Comparison of ENCODE assay signal across 27 cellular contexts in the genomic region with DNA sequence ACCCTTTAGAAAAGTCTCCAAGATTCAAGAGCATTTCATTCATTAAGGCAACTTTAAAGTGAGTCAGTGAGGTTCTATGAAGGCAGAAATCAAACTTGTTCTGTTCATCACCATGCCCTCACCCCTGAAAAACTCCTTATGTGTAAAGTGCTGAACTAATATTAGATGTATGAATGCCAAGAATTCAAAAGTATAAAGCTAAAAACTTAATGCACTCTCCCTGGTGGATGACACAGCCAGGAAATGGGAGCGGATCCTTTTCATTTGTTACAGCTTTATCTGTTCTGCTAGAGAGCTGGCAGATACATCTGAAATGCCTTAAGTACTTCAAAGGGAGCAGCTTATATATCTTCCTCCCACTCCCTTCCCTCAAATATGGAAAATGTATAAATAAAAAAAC.
"Had no signal": no experiment of that assay in that cellular context is flagged by ENCODE, and none has a peak within 500 bp of the region (broad histone marks: within the 10 kb centered on the region; RNA-seq: fewer than 3 reads in every experiment).

No MANE protein-coding gene starts in this region.

- H3K4me3 Mint-ChIP-seq: activated B cell treated with CpG ODN at 0.5 μM for 24 hours; activated CD4-positive, alpha-beta T cell treated with anti-CD3 and anti-CD28 coated beads for 36 hours; activated naive CD8-positive, alpha-beta T cell; activated T-cell treated with anti-CD3 and anti-CD28 coated beads, Interleukin-2, amount 50 U/mL, for 4 hours; naive thymus-derived CD8-positive, alpha-beta T cell; neural progenitor cell; stimulated activated naive B cell treated with anti-CD40 and anti-IgM and Interleukin-4, amounts not matched to agents 10 μg/mL and 1 μg/mL and 100 μg/mL, for 72 hours had no signal

- H3K9ac ChIP-seq: neural progenitor cell had no signal

- ATAC-seq: activated CD4-positive, alpha-beta T cell treated with anti-CD3 and anti-CD28 coated beads for 36 hours; activated T-cell treated with anti-CD3 and anti-CD28 coated beads, Interleukin-2, amount 50 U/mL, for 4 hours; body of pancreas; heart right ventricle; left lobe of liver; naive thymus-derived CD8-positive, alpha-beta T cell; sciatic nerve; stimulated activated naive B cell treated with anti-CD40 and anti-IgM and Interleukin-4, amounts not matched to agents 10 μg/mL and 1 μg/mL and 100 μg/mL, for 72 hours had no signal

- DNase-seq: activated B cell treated with CpG ODN at 0.5 μM for 24 hours; activated CD4-positive, alpha-beta T cell treated with anti-CD3 and anti-CD28 coated beads for 36 hours; activated CD4-positive, alpha-beta T cell treated with anti-CD3 and anti-CD28 coated beads, Interleukin-2, amount 50 U/mL, for 4 hours; activated CD8-positive, alpha-beta memory T cell treated with anti-CD3 and anti-CD28 coated beads for 24 hours; activated CD8-positive, alpha-beta memory T cell treated with anti-CD3 and anti-CD28 coated beads, Interleukin-2, amount 50 U/mL, for 48 hours; activated naive CD4-positive, alpha-beta T cell; activated T-cell treated with anti-CD3 and anti-CD28 coated beads, Interleukin-2, amount 50 U/mL, for 4 hours; amniotic stem cell; body of pancreas; dermis blood vessel endothelial cell; effector CD8-positive, alpha-beta T cell; foreskin fibroblast; heart right ventricle; kidney; naive thymus-derived CD8-positive, alpha-beta T cell; stimulated activated CD4-positive, alpha-beta T cell treated with anti-CD3 and anti-CD28 coated beads, Interleukin-2, amount 100 ng/mL, for 48 hours; stimulated activated CD8-positive, alpha-beta memory T cell treated with anti-CD3 and anti-CD28 coated beads, Interleukin-4, amount 100 ng/mL, for 48 hours; stimulated activated naive B cell treated with anti-CD40 and anti-IgM and Interleukin-4, amounts not matched to agents 10 μg/mL and 1 μg/mL and 100 μg/mL, for 72 hours; T-helper 9 cell; transverse colon had no signal

- H3K36me3 ChIP-seq: neural progenitor cell had no signal

- H3K9me3 ChIP-seq: body of pancreas, esophagus muscularis mucosa, transverse colon, vagina had no signal

- H3K27ac Mint-ChIP-seq: activated B cell treated with CpG ODN at 0.5 μM for 24 hours; activated CD4-positive, alpha-beta T cell treated with anti-CD3 and anti-CD28 coated beads for 36 hours; activated naive CD8-positive, alpha-beta T cell; activated T-helper 2 cell treated with anti-CD3 and anti-CD28 coated beads, Interferon-gamma antibody, Interleukin-2, Interleukin-4, amounts not matched to agents 10 μg/mL and 5 μg/mL and 100 μg/mL, durations not matched to agents 14 hours and 24 hours and 36 hours; naive thymus-derived CD8-positive, alpha-beta T cell; neural progenitor cell; stimulated activated naive B cell treated with anti-CD40 and anti-IgM and Interleukin-4, amounts not matched to agents 10 μg/mL and 1 μg/mL and 100 μg/mL, for 72 hours had no signal

- H3K27me3 Mint-ChIP-seq: activated naive CD8-positive, alpha-beta T cell had no signal

- H3K4me1 ChIP-seq: esophagus muscularis mucosa, transverse colon, vagina had no signal

- H3K27ac ChIP-seq: body of pancreas, esophagus muscularis mucosa, heart right ventricle, neural progenitor cell, transverse colon, vagina had no signal

- FAIRE-seq: kidney had no signal

- H3K4me2 ChIP-seq: neural progenitor cell had no signal

- H3K9me3 Mint-ChIP-seq: activated B cell treated with CpG ODN at 0.5 μM for 24 hours; activated T-cell treated with anti-CD3 and anti-CD28 coated beads, Interleukin-2, amount 50 U/mL, for 4 hours; activated T-helper 2 cell treated with anti-CD3 and anti-CD28 coated beads, Interferon-gamma antibody, Interleukin-2, Interleukin-4, amounts not matched to agents 10 μg/mL and 5 μg/mL and 100 μg/mL, durations not matched to agents 14 hours and 24 hours and 36 hours; naive thymus-derived CD8-positive, alpha-beta T cell; neural progenitor cell; stimulated activated naive B cell treated with anti-CD40 and anti-IgM and Interleukin-4, amounts not matched to agents 10 μg/mL and 1 μg/mL and 100 μg/mL, for 72 hours had no signal

- H3K27me3 ChIP-seq: body of pancreas, esophagus muscularis mucosa, heart right ventricle, neural progenitor cell, transverse colon, vagina had no signal

- H2AFZ ChIP-seq: neural progenitor cell had no signal

- H3K4me3 ChIP-seq: body of pancreas, esophagus muscularis mucosa, heart right ventricle, neural progenitor cell, transverse colon, vagina had no signal

- H3K4me1 Mint-ChIP-seq: activated B cell treated with CpG ODN at 0.5 μM for 24 hours; activated CD4-positive, alpha-beta T cell treated with anti-CD3 and anti-CD28 coated beads for 36 hours; stimulated activated naive B cell treated with anti-CD40 and anti-IgM and Interleukin-4, amounts not matched to agents 10 μg/mL and 1 μg/mL and 100 μg/mL, for 72 hours had no signal
